ENCODE assay signal across 6 cellular contexts in genomic region chr1:246748006-246748405, GRCh38.
"Had no signal": no experiment of that assay in that cellular context is flagged by ENCODE, and none has a peak within 500 bp of the region (broad histone marks: within the 10 kb centered on the region; RNA-seq: fewer than 3 reads in every experiment).

No MANE protein-coding gene starts in this region.

- H3K4me2 ChIP-seq: GM23338, KMS-11 had no signal

- H3K9ac ChIP-seq: KMS-11 had no signal

- DNase-seq: H9, HCEC 1CT, IMR-90 had no signal

- H3K27ac ChIP-seq: KMS-11 had no signal

- H3K4me3 ChIP-seq: GM23338, K562 had no signal

- ATAC-seq: GM23338 had no signal
